29 cellular contexts compared by ENCODE assay signal in genomic region chr14:98878278-98878677, GRCh38.
"Had no signal": no experiment of that assay in that cellular context is flagged by ENCODE, and none has a peak within 500 bp of the region (broad histone marks: within the 10 kb centered on the region; RNA-seq: fewer than 3 reads in every experiment).

No MANE protein-coding gene starts in this region.

- H3K36me3 ChIP-seq: esophagus squamous epithelium, gastrocnemius medialis, heart right ventricle, left lung, lower lobe of right lung had no signal

- H3K27me3 ChIP-seq: dorsolateral prefrontal cortex, esophagus squamous epithelium, gastrocnemius medialis, heart right ventricle had no signal

- FAIRE-seq: colon, endometrium, islet of Langerhans, keratinocyte had no signal

- H3K27ac Mint-ChIP-seq: endodermal cell, mesothelial cell of epicardium, naive B cell had no signal

- H3K4me1 Mint-ChIP-seq: mesothelial cell of epicardium, naive B cell had no signal

- H3K4me1 ChIP-seq: esophagus squamous epithelium, gastrocnemius medialis, heart right ventricle, left lung, lower lobe of right lung had no signal

- H3K9me3 ChIP-seq: esophagus squamous epithelium, mucosa of descending colon had no signal

- H3K27ac ChIP-seq: coronary artery, dorsolateral prefrontal cortex, epithelial cell of prostate, esophagus squamous epithelium, gastrocnemius medialis, heart right ventricle, left lung, lower lobe of right lung had no signal

- DNase-seq: dermis blood vessel endothelial cell; dorsolateral prefrontal cortex; effector CD4-positive, alpha-beta T cell; effector memory CD4-positive, alpha-beta T cell; endodermal cell; erythroblast; esophagus squamous epithelium; foreskin fibroblast; foreskin melanocyte; gastrocnemius medialis; glutamatergic neuron; head of caudate nucleus; heart right ventricle; hippocampal formation; left cardiac atrium; left lung; left ventricle myocardium superior; lower lobe of right lung; mesenchymal stem cell; mucosa of descending colon; naive B cell had no signal

- ATAC-seq: esophagus mucosa, gastrocnemius medialis, heart right ventricle, left cardiac atrium, left lung, left ventricle myocardium superior, lower lobe of right lung, mucosa of descending colon had no signal

- H3K4me3 ChIP-seq: coronary artery, dorsolateral prefrontal cortex, esophagus squamous epithelium, gastrocnemius medialis, heart right ventricle, left lung, lower lobe of right lung, mucosa of descending colon had no signal

- H3K4me3 Mint-ChIP-seq: endodermal cell, mesothelial cell of epicardium, naive B cell had no signal

- H3K36me3 Mint-ChIP-seq: mesothelial cell of epicardium had no signal

- H3K27me3 Mint-ChIP-seq: naive B cell had no signal
